In the genomic region with DNA sequence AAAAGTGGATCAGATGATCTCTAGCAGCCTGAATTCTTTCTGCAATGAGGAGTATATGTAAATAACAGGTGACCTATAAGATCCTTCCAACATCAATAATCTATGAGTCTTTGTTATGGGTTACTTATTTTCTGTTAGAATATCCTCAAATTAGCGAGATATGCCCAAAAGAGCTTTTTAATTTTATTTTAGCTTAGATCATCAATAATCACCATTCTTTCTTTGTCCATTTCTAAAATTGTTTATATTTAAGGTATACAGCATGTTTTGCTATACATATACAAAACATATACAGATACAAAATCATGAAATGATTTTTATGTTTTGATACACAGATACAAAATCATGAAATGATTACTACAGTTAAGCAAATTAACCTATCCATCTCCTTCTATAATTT, we compare ENCODE assay signal across 2 cellular contexts.
TF ChIP-seq lines count a peak whose summit lies in the region.

No MANE protein-coding gene starts in this region.

TF ChIP-seq in HepG2, 621 proteins besides CTCF, POLR2A, EP300 and RAD21:
- TF ChIP-seq ZFX (CRISPR knock-in tag; IDR thresholded peaks at IDR 0.05; ENCODE audit: low read depth) = no peak
- TF ChIP-seq MAFK (conservative IDR thresholded peaks at IDR 0.05 in 1 of 2, IDR thresholded peaks at IDR 0.05 in 1 of 2; ENCODE audit: low read length in 2 of 2) = peak in 1 of 2 experiments; percentile 80; a peak in 2 of 4 replicates
- TF ChIP-seq TARDBP (CRISPR knock-in tag; IDR thresholded peaks at IDR 0.05) = no peak
- TF ChIP-seq MAFF (IDR thresholded peaks at IDR 0.05; ENCODE audit: low read depth, low read length) = peak; percentile 71; the same call in 1 of the 2 replicates

TF ChIP-seq in K562, 482 proteins besides CTCF, POLR2A, EP300 and RAD21:
- TF ChIP-seq CBX5 (IDR thresholded peaks at IDR 0.05; ENCODE audit: borderline replicate concordance, low read depth) (no peak), ZNF175 (CRISPR knock-in tag; IDR thresholded peaks at IDR 0.05; ENCODE audit: low read depth) (no peak), JUNB (CRISPR knock-in tag; conservative IDR thresholded peaks at IDR 0.05) (no peak), NR2C1 (IDR thresholded peaks at IDR 0.05) (no peak), NR2C1 (tag; IDR thresholded peaks at IDR 0.05) (no peak), RBM14 (IDR thresholded peaks at IDR 0.05; ENCODE audit: borderline replicate concordance, insufficient read depth, low read depth, low read length) (no peak), POLR3G (IDR thresholded peaks at IDR 0.05; ENCODE audit: extremely low read depth, insufficient read length, insufficient replicate concordance) (no peak), HEY1 (CRISPR knock-in tag; IDR thresholded peaks at IDR 0.05; ENCODE audit: borderline replicate concordance) (no peak), COPS2 (conservative IDR thresholded peaks at IDR 0.05) (no peak), MAFG (tag; conservative IDR thresholded peaks at IDR 0.05) (peak; percentile 49; the same call in 1 of the 2 replicates), FOXJ2 (tag; IDR thresholded peaks at IDR 0.05) (no peak), YY1 (IDR thresholded peaks at IDR 0.05; ENCODE audit: borderline replicate concordance in 1 of 3, control insufficient read depth in 1 of 3, extremely low read depth in 1 of 3, insufficient read depth in 3 of 3, insufficient read length in 1 of 3, insufficient replicate concordance in 2 of 3, low read depth in 1 of 3, low read length in 2 of 3) (no peak), EP400 (IDR thresholded peaks at IDR 0.05) (peak; percentile 5; the same call in 1 of the 2 replicates), MAFK (IDR thresholded peaks at IDR 0.05; ENCODE audit: low read length) (peak; percentile 53; the same call in 1 of the 2 replicates), LEF1 (IDR thresholded peaks at IDR 0.05) (no peak), HDAC8 (tag; IDR thresholded peaks at IDR 0.05) (no peak), SMAD2 (IDR thresholded peaks at IDR 0.05; ENCODE audit: low read depth, low read length) (no peak), CHCHD3 (CRISPR knock-in tag; IDR thresholded peaks at IDR 0.05) (no peak), ZNF282 (CRISPR knock-in tag; IDR thresholded peaks at IDR 0.05) (no peak), MAFF (IDR thresholded peaks at IDR 0.05; ENCODE audit: low read length) (peak; percentile 47; the same call in 1 of the 2 replicates), ZNF316 (IDR thresholded peaks at IDR 0.05) (peak; percentile 87), ZNF778 (CRISPR knock-in tag; IDR thresholded peaks at IDR 0.05) (no peak), C11orf30 (IDR thresholded peaks at IDR 0.05; ENCODE audit: low read depth) (peak; percentile 72)
- TF ChIP-seq, protein P1, sequence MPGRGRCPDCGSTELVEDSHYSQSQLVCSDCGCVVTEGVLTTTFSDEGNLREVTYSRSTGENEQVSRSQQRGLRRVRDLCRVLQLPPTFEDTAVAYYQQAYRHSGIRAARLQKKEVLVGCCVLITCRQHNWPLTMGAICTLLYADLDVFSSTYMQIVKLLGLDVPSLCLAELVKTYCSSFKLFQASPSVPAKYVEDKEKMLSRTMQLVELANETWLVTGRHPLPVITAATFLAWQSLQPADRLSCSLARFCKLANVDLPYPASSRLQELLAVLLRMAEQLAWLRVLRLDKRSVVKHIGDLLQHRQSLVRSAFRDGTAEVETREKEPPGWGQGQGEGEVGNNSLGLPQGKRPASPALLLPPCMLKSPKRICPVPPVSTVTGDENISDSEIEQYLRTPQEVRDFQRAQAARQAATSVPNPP (IDR thresholded peaks at IDR 0.05; ENCODE audit: borderline replicate concordance, insufficient read depth, insufficient read length) = no peak
- TF ChIP-seq, protein P2, sequence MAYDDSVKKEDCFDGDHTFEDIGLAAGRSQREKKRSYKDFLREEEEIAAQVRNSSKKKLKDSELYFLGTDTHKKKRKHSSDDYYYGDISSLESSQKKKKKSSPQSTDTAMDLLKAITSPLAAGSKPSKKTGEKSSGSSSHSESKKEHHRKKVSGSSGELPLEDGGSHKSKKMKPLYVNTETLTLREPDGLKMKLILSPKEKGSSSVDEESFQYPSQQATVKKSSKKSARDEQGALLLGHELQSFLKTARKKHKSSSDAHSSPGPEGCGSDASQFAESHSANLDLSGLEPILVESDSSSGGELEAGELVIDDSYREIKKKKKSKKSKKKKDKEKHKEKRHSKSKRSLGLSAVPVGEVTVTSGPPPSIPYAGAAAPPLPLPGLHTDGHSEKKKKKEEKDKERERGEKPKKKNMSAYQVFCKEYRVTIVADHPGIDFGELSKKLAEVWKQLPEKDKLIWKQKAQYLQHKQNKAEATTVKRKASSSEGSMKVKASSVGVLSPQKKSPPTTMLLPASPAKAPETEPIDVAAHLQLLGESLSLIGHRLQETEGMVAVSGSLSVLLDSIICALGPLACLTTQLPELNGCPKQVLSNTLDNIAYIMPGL (CRISPR knock-in tag; IDR thresholded peaks at IDR 0.05) = no peak
- TF ChIP-seq, protein P3, sequence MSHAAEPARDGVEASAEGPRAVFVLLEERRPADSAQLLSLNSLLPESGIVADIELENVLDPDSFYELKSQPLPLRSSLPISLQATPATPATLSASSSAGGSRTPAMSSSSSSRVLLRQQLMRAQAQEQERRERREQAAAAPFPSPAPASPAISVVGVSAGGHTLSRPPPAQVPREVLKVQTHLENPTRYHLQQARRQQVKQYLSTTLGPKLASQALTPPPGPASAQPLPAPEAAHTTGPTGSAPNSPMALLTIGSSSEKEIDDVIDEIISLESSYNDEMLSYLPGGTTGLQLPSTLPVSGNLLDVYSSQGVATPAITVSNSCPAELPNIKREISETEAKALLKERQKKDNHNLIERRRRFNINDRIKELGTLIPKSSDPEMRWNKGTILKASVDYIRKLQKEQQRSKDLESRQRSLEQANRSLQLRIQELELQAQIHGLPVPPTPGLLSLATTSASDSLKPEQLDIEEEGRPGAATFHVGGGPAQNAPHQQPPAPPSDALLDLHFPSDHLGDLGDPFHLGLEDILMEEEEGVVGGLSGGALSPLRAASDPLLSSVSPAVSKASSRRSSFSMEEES (CRISPR knock-in tag; IDR thresholded peaks at IDR 0.05) = 0 out of 2 replicates have a peak, but pooled peaks have one; percentile 19
- TF ChIP-seq, protein P4, sequence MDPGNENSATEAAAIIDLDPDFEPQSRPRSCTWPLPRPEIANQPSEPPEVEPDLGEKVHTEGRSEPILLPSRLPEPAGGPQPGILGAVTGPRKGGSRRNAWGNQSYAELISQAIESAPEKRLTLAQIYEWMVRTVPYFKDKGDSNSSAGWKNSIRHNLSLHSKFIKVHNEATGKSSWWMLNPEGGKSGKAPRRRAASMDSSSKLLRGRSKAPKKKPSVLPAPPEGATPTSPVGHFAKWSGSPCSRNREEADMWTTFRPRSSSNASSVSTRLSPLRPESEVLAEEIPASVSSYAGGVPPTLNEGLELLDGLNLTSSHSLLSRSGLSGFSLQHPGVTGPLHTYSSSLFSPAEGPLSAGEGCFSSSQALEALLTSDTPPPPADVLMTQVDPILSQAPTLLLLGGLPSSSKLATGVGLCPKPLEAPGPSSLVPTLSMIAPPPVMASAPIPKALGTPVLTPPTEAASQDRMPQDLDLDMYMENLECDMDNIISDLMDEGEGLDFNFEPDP (CRISPR knock-in tag; IDR thresholded peaks at IDR 0.05) = no peak
- TF ChIP-seq, protein P5, sequence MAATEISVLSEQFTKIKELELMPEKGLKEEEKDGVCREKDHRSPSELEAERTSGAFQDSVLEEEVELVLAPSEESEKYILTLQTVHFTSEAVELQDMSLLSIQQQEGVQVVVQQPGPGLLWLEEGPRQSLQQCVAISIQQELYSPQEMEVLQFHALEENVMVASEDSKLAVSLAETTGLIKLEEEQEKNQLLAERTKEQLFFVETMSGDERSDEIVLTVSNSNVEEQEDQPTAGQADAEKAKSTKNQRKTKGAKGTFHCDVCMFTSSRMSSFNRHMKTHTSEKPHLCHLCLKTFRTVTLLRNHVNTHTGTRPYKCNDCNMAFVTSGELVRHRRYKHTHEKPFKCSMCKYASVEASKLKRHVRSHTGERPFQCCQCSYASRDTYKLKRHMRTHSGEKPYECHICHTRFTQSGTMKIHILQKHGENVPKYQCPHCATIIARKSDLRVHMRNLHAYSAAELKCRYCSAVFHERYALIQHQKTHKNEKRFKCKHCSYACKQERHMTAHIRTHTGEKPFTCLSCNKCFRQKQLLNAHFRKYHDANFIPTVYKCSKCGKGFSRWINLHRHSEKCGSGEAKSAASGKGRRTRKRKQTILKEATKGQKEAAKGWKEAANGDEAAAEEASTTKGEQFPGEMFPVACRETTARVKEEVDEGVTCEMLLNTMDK (IDR thresholded peaks at IDR 0.05; ENCODE audit: borderline replicate concordance, insufficient read depth, low read depth, low read length, poor library complexity, severe bottlenecking) = no peak
